ENCODE assay signal across 1 cellular context in the genomic region with DNA sequence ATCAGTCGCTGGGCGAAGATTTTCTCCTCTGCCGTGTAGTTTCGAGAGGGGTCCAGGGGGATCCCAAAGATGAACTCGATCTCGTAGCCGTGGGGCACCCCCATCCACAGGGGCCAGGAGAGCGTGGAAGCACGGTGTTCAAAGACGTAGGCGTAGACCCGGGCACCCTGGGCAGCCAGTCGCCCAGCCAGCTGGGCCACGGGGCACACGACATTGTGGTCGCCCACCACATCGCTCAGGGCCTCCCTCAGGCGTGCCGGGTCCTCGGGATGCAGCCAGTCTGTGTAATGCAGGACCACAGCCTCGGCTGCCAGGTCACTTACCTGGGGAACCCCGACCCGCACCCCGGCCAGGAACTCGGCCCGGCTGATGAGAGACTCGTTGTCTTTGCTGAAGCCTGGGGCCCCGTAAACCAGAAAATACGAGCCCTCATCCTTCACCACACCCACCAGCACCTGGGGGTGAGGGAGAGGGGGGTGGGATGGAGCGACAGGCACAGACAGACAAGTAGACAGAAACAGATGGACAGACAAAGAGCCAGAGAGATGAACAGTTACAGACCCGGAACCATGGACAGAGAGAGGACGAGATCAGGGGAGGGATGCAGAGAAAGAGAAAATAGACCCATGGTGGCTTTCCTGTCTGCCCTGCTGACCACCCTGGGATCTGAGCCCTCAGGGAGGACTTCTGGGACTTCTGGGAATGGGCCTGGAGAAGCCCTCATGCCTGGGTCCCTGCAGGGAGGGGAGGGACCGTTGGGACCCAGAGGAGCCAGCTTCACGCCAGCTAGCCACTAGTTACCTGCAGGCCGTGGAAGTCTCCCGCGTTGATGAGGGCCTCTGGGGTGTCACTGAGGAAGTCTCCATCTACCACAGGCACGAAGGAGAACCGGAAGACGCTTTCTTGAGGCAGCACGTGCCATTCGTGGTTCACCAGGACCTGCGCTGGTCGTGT.
TF ChIP-seq lines count a peak whose summit lies in the region.

No MANE protein-coding gene starts in this region.

TF ChIP-seq in GM23338, 12 proteins besides CTCF, POLR2A, EP300 and RAD21 (continued from another document):
- TF ChIP-seq, protein P1, sequence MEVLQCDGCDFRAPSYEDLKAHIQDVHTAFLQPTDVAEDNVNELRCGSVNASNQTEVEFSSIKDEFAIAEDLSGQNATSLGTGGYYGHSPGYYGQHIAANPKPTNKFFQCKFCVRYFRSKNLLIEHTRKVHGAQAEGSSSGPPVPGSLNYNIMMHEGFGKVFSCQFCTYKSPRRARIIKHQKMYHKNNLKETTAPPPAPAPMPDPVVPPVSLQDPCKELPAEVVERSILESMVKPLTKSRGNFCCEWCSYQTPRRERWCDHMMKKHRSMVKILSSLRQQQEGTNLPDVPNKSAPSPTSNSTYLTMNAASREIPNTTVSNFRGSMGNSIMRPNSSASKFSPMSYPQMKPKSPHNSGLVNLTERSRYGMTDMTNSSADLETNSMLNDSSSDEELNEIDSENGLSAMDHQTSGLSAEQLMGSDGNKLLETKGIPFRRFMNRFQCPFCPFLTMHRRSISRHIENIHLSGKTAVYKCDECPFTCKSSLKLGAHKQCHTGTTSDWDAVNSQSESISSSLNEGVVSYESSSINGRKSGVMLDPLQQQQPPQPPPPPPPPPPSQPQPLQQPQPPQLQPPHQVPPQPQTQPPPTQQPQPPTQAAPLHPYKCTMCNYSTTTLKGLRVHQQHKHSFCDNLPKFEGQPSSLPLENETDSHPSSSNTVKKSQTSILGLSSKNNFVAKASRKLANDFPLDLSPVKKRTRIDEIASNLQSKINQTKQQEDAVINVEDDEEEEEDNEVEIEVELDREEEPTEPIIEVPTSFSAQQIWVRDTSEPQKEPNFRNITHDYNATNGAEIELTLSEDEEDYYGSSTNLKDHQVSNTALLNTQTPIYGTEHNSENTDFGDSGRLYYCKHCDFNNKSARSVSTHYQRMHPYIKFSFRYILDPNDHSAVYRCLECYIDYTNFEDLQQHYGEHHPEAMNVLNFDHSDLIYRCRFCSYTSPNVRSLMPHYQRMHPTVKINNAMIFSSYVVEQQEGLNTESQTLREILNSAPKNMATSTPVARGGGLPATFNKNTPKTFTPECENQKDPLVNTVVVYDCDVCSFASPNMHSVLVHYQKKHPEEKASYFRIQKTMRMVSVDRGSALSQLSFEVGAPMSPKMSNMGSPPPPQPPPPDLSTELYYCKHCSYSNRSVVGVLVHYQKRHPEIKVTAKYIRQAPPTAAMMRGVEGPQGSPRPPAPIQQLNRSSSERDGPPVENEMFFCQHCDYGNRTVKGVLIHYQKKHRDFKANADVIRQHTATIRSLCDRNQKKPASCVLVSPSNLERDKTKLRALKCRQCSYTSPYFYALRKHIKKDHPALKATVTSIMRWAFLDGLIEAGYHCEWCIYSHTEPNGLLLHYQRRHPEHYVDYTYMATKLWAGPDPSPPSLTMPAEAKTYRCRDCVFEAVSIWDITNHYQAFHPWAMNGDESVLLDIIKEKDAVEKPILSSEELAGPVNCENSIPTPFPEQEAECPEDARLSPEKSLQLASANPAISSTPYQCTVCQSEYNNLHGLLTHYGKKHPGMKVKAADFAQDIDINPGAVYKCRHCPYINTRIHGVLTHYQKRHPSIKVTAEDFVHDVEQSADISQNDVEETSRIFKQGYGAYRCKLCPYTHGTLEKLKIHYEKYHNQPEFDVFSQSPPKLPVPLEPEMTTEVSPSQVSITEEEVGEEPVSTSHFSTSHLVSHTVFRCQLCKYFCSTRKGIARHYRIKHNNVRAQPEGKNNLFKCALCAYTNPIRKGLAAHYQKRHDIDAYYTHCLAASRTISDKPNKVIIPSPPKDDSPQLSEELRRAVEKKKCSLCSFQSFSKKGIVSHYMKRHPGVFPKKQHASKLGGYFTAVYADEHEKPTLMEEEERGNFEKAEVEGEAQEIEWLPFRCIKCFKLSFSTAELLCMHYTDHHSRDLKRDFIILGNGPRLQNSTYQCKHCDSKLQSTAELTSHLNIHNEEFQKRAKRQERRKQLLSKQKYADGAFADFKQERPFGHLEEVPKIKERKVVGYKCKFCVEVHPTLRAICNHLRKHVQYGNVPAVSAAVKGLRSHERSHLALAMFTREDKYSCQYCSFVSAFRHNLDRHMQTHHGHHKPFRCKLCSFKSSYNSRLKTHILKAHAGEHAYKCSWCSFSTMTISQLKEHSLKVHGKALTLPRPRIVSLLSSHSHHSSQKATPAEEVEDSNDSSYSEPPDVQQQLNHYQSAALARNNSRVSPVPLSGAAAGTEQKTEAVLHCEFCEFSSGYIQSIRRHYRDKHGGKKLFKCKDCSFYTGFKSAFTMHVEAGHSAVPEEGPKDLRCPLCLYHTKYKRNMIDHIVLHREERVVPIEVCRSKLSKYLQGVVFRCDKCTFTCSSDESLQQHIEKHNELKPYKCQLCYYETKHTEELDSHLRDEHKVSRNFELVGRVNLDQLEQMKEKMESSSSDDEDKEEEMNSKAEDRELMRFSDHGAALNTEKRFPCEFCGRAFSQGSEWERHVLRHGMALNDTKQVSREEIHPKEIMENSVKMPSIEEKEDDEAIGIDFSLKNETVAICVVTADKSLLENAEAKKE (CRISPR knock-in tag; IDR thresholded peaks at IDR 0.05), result no peak
- TF ChIP-seq JUNB (IDR thresholded peaks at IDR 0.05; ENCODE audit: unreplicated experiment) (no peak), ZNF331 (CRISPR knock-in tag; IDR thresholded peaks at IDR 0.05; ENCODE audit: low read depth) (no peak), POLR2AphosphoS5 (IDR thresholded peaks at IDR 0.05; ENCODE audit: low read depth) (no peak), EZH2phosphoT487 (IDR thresholded peaks at IDR 0.05; ENCODE audit: unreplicated experiment) (no peak), ZNF114 (CRISPR knock-in tag; IDR thresholded peaks at IDR 0.05) (no peak), EZH2 (IDR thresholded peaks at IDR 0.05; ENCODE audit: low read depth, unreplicated experiment) (no peak), CREB1 (CRISPR knock-in tag; IDR thresholded peaks at IDR 0.05; ENCODE audit: low read depth) (no peak), STAT1 (IDR thresholded peaks at IDR 0.05; ENCODE audit: unreplicated experiment) (no peak)
- TF ChIP-seq, protein P2, sequence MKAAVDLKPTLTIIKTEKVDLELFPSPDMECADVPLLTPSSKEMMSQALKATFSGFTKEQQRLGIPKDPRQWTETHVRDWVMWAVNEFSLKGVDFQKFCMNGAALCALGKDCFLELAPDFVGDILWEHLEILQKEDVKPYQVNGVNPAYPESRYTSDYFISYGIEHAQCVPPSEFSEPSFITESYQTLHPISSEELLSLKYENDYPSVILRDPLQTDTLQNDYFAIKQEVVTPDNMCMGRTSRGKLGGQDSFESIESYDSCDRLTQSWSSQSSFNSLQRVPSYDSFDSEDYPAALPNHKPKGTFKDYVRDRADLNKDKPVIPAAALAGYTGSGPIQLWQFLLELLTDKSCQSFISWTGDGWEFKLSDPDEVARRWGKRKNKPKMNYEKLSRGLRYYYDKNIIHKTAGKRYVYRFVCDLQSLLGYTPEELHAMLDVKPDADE (IDR thresholded peaks at IDR 0.05), result no peak
- TF ChIP-seq, protein P3, sequence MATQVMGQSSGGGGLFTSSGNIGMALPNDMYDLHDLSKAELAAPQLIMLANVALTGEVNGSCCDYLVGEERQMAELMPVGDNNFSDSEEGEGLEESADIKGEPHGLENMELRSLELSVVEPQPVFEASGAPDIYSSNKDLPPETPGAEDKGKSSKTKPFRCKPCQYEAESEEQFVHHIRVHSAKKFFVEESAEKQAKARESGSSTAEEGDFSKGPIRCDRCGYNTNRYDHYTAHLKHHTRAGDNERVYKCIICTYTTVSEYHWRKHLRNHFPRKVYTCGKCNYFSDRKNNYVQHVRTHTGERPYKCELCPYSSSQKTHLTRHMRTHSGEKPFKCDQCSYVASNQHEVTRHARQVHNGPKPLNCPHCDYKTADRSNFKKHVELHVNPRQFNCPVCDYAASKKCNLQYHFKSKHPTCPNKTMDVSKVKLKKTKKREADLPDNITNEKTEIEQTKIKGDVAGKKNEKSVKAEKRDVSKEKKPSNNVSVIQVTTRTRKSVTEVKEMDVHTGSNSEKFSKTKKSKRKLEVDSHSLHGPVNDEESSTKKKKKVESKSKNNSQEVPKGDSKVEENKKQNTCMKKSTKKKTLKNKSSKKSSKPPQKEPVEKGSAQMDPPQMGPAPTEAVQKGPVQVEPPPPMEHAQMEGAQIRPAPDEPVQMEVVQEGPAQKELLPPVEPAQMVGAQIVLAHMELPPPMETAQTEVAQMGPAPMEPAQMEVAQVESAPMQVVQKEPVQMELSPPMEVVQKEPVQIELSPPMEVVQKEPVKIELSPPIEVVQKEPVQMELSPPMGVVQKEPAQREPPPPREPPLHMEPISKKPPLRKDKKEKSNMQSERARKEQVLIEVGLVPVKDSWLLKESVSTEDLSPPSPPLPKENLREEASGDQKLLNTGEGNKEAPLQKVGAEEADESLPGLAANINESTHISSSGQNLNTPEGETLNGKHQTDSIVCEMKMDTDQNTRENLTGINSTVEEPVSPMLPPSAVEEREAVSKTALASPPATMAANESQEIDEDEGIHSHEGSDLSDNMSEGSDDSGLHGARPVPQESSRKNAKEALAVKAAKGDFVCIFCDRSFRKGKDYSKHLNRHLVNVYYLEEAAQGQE (IDR thresholded peaks at IDR 0.05; ENCODE audit: unreplicated experiment), result no peak
